In genomic region chr14:45715946-45716345, GRCh38 we compare ENCODE assay signal across 22 cellular contexts.
"Had no signal": no experiment of that assay in that cellular context is flagged by ENCODE, and none has a peak within 500 bp of the region (broad histone marks: within the 10 kb centered on the region; RNA-seq: fewer than 3 reads in every experiment).

No MANE protein-coding gene starts in this region.

- ATAC-seq: activated CD8-positive, alpha-beta memory T cell treated with anti-CD3 and anti-CD28 coated beads, Interleukin-2, amount 10 ng/mL, durations not matched to agents 7 days and 5 days; activated CD8-positive, alpha-beta T cell treated with anti-CD3 and anti-CD28 coated beads for 36 hours; activated naive CD4-positive, alpha-beta T cell treated with anti-CD3 and anti-CD28 coated beads, Interleukin-2, amount 50 U/mL, for 72 hours; left lung; naive thymus-derived CD8-positive, alpha-beta T cell had no signal

- H3K4me3 Mint-ChIP-seq: activated CD4-positive, alpha-beta T cell treated with anti-CD3 and anti-CD28 coated beads, Interleukin-2, amount 10 ng/mL, durations not matched to agents 7 days and 5 days; activated CD8-positive, alpha-beta memory T cell treated with anti-CD3 and anti-CD28 coated beads, Interleukin-2, amount 10 ng/mL, durations not matched to agents 7 days and 5 days; activated CD8-positive, alpha-beta T cell treated with anti-CD3 and anti-CD28 coated beads for 36 hours; activated T-helper 1 cell treated with anti-CD3 and anti-CD28 coated beads, Interleukin-12 subunit alpha, Interleukin-12 subunit beta, Interleukin-2, Interleukin-4 antibody, amounts not matched to agents 30 ng/mL and 10 ng/mL and 1 ng/mL, durations not matched to agents 14 hours and 24 hours and 36 hours; central memory CD8-positive, alpha-beta T cell; naive thymus-derived CD8-positive, alpha-beta T cell had no signal

- H3K4me1 Mint-ChIP-seq: activated CD4-positive, alpha-beta T cell treated with anti-CD3 and anti-CD28 coated beads, Interleukin-2, amount 10 ng/mL, durations not matched to agents 7 days and 5 days; activated CD8-positive, alpha-beta memory T cell treated with anti-CD3 and anti-CD28 coated beads, Interleukin-2, amount 10 ng/mL, durations not matched to agents 7 days and 5 days; central memory CD8-positive, alpha-beta T cell; naive thymus-derived CD8-positive, alpha-beta T cell had no signal

- H3K36me3 Mint-ChIP-seq: activated CD8-positive, alpha-beta memory T cell treated with anti-CD3 and anti-CD28 coated beads, Interleukin-2, amount 10 ng/mL, durations not matched to agents 7 days and 5 days; naive thymus-derived CD8-positive, alpha-beta T cell; type B pancreatic cell had no signal

- H3K27ac Mint-ChIP-seq: activated CD4-positive, alpha-beta T cell treated with anti-CD3 and anti-CD28 coated beads, Interleukin-2, amount 10 ng/mL, durations not matched to agents 7 days and 5 days; activated CD8-positive, alpha-beta memory T cell treated with anti-CD3 and anti-CD28 coated beads, Interleukin-2, amount 10 ng/mL, durations not matched to agents 7 days and 5 days; activated CD8-positive, alpha-beta T cell treated with anti-CD3 and anti-CD28 coated beads for 36 hours; activated naive CD4-positive, alpha-beta T cell treated with anti-CD3 and anti-CD28 coated beads, Interleukin-2, amount 50 U/mL, for 72 hours; activated T-helper 1 cell treated with anti-CD3 and anti-CD28 coated beads, Interleukin-12 subunit alpha, Interleukin-12 subunit beta, Interleukin-2, Interleukin-4 antibody, amounts not matched to agents 30 ng/mL and 10 ng/mL and 1 ng/mL, durations not matched to agents 14 hours and 24 hours and 36 hours; naive thymus-derived CD8-positive, alpha-beta T cell had no signal

- H3K27ac ChIP-seq: brain microvascular endothelial cell, left lung, spleen, thoracic aorta, vagina, WERI-Rb-1 had no signal

- H3K4me3 ChIP-seq: left lung, lung, spleen, thoracic aorta, vagina had no signal

- H3K36me3 ChIP-seq: brain microvascular endothelial cell, left lung, spleen, thoracic aorta, vagina, WERI-Rb-1 had no signal

- H3K27me3 ChIP-seq: brain microvascular endothelial cell, left lung, spleen, vagina had no signal

- H3K4me1 ChIP-seq: left lung, spleen, vagina had no signal

- DNase-seq: activated CD4-positive, alpha-beta T cell treated with anti-CD3 and anti-CD28 coated beads, Interleukin-2, amount 10 ng/mL, durations not matched to agents 7 days and 5 days; activated CD4-positive, CD25-positive, alpha-beta regulatory T cell treated with anti-CD3 and anti-CD28 coated beads, Interleukin-2, amount 50 U/mL, for 72 hours; activated CD8-positive, alpha-beta memory T cell treated with anti-CD3 and anti-CD28 coated beads, Interleukin-2, amount 10 ng/mL, durations not matched to agents 7 days and 5 days; activated CD8-positive, alpha-beta T cell treated with anti-CD3 and anti-CD28 coated beads for 36 hours; activated gamma-delta T cell treated with Interleukin-2 at 50 U/mL for 16 hours; activated T-cell treated with anti-CD3 and anti-CD28 coated beads for 4 hours; aorta; brain microvascular endothelial cell; effector memory CD4-positive, alpha-beta T cell; left lung; naive thymus-derived CD8-positive, alpha-beta T cell; spleen; stimulated activated CD4-positive, alpha-beta T cell treated with anti-CD3 and anti-CD28 coated beads, Interleukin-4, amount 100 ng/mL, for 1 hour; stimulated activated naive CD4-positive, alpha-beta T cell; WERI-Rb-1 had no signal

- H3K27me3 Mint-ChIP-seq: activated CD4-positive, alpha-beta T cell treated with anti-CD3 and anti-CD28 coated beads, Interleukin-2, amount 10 ng/mL, durations not matched to agents 7 days and 5 days; activated CD8-positive, alpha-beta memory T cell treated with anti-CD3 and anti-CD28 coated beads, Interleukin-2, amount 10 ng/mL, durations not matched to agents 7 days and 5 days; activated CD8-positive, alpha-beta T cell treated with anti-CD3 and anti-CD28 coated beads for 36 hours; central memory CD8-positive, alpha-beta T cell; naive thymus-derived CD8-positive, alpha-beta T cell; type B pancreatic cell had no signal
